In the genomic region with DNA sequence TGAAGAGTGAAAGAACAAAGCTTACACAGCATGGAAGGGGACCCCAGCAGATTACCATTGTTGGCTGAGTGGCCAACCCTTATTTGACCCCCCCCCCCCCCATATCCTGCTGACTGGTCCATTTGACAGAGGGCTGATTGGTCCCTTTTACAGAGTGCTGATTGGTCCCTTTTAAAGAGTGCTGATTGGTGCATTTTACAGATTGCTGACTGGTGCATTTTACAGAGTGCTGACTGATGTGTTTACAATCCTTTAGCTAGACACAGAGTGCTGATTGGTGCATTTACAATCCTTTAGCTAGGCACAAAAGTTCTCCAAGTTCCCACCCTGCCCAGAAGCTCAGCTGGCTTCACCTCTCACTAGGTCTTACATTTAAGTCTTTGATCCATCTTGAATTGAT, we compare ENCODE assay signal across 10 cellular contexts.
"Had no signal": no experiment of that assay in that cellular context is flagged by ENCODE, and none has a peak within 500 bp of the region (broad histone marks: within the 10 kb centered on the region; RNA-seq: fewer than 3 reads in every experiment).

No MANE protein-coding gene starts in this region.

- DNase-seq: GM23248, H7, H9, HCEC 1CT, HFFc6 had no signal

- H3K27ac ChIP-seq: GM23248 had no signal

- H3K36me3 ChIP-seq: HAP-1 had no signal

- H3K4me2 ChIP-seq: GM23338 had no signal

- H3K9ac ChIP-seq: GM23248 had no signal

- H2AFZ ChIP-seq: GM23248, GM23338 had no signal

- H3K9me3 ChIP-seq: HAP-1 had no signal

- H3K4me1 ChIP-seq: HAP-1 had no signal

- ATAC-seq: GM23338, HCT116 had no signal

- FAIRE-seq: H1, H54 had no signal

- H3K4me3 ChIP-seq: GM23248, GM23338, HAP-1 had no signal
